Comparison of ENCODE assay signal across 7 cellular contexts in the genomic region with DNA sequence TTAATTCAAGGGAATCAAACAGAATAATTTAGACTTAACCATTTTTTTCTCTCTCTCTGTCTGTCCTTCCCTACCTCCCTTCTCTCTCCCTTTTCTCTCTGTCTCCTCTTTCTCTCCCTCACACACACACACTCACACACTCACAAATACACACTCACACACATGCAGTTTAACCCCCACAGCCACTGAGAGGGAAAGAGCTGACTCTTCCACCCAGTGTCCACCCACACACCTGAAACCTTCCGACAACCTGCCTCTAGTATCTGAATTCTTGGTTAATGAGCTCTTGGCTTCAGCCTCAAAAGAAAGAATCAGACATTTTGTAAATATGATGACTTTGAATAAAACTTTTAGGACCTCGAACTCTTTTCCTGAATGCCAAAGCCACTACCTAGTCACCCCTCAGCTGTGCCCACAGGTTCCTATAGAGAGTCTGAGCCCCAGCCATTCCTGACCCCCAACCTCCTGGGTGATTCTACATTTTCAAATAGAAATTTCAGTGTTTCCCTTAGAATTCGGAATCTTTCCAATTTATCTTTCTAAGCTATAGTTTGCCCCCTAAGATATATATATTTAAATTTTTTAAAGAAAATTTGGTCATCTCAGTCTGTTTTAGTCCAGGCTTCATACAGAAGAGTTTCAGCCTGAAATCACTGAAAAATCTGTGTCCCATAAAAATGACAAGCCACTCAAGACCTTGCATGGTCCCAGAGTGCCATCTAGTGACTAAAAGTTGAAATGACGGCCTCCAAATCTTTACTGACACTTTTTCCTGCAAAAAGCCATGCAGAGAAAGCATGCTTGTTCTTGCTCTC.
A peak's percentile ranks its signal among the peaks of the same experiment; 100 is the strongest.
DNase-seq lines count a peak whose midpoint lies in the region; ATAC-seq and TF ChIP-seq lines count a peak whose summit lies in the region.

No MANE protein-coding gene starts in this region.

- no peak overlapping the region for H3K27ac Mint-ChIP-seq in activated CD4-positive, alpha-beta memory T cell treated with anti-CD3 and anti-CD28 coated beads, Interleukin-2, amount 10 ng/mL, durations not matched to agents 7 days and 5 days

- H3K27ac ChIP-seq in DND-41 (ENCODE audit: low read length) (no peak overlapping the region), lower lobe of right lung (no peak overlapping the region)

- no peak overlapping the region for H3K4me2 ChIP-seq in DND-41 (ENCODE audit: insufficient read depth, low read length)

- intact Hi-C loops in lower lobe of right lung (cut with DNase I): no loop called here

- H3K4me3 Mint-ChIP-seq in activated CD4-positive, alpha-beta memory T cell treated with anti-CD3 and anti-CD28 coated beads, Interleukin-2, amount 10 ng/mL, durations not matched to agents 7 days and 5 days: no peak overlapping the region

- no peaks in the 10 kb centered on the region for H3K9me3 Mint-ChIP-seq in activated CD4-positive, alpha-beta memory T cell treated with anti-CD3 and anti-CD28 coated beads, Interleukin-2, amount 10 ng/mL, durations not matched to agents 7 days and 5 days

- no peaks in the 10 kb centered on the region for H3K4me1 Mint-ChIP-seq in activated CD4-positive, alpha-beta memory T cell treated with anti-CD3 and anti-CD28 coated beads, Interleukin-2, amount 10 ng/mL, durations not matched to agents 7 days and 5 days

- POLR2A ChIA-PET in activated CD4-positive, alpha-beta memory T cell treated with anti-CD3 and anti-CD28 coated beads, Interleukin-2, amount 10 ng/mL, durations not matched to agents 7 days and 5 days (lab: Charles Lee): no interaction called here

- H3K9me3 ChIP-seq in DND-41 (ENCODE audit: insufficient read depth, low read length, severe bottlenecking) (no peaks in the 10 kb centered on the region), lower lobe of right lung (no peaks in the 10 kb centered on the region)

- H3K79me2 ChIP-seq in DND-41 (ENCODE audit: insufficient read depth, low read length): no peaks in the 10 kb centered on the region

- H2AFZ ChIP-seq in DND-41 (ENCODE audit: low read depth, low read length): no peak overlapping the region

- H4K20me1 ChIP-seq in DND-41 (ENCODE audit: insufficient read depth, low read length): no peaks in the 10 kb centered on the region

- H3K36me3 ChIP-seq in DND-41 (ENCODE audit: insufficient read depth, low read length): no peaks in the 10 kb centered on the region
- no peaks in the 10 kb centered on the region for H3K36me3 ChIP-seq in lower lobe of right lung

- peaks cover 4% of the 10 kb centered on the region for H3K27me3 ChIP-seq in DND-41 (ENCODE audit: insufficient read depth, low read length, poor library complexity)
- no peaks in the 10 kb centered on the region for H3K27me3 ChIP-seq in lower lobe of right lung (ENCODE audit: low read depth)

- DNase-seq in DND-41 (peak; percentile 12), NCI-H524 (lab: John Stamatoyannopoulos, UW) (peak; percentile 9 to 32), cardiac fibroblast (ENCODE audit: low read depth in 2 of 2) (peak; percentile 73 to 81), lower lobe of right lung (no peak)
- DNase-seq in activated CD4-positive, alpha-beta memory T cell treated with anti-CD3 and anti-CD28 coated beads, Interleukin-2, amount 10 ng/mL, durations not matched to agents 7 days and 5 days: no peak

- H3K36me3 Mint-ChIP-seq in activated CD4-positive, alpha-beta memory T cell treated with anti-CD3 and anti-CD28 coated beads, Interleukin-2, amount 10 ng/mL, durations not matched to agents 7 days and 5 days (ENCODE audit: low read depth): no peaks in the 10 kb centered on the region

- CTCF ChIA-PET in activated CD4-positive, alpha-beta memory T cell treated with anti-CD3 and anti-CD28 coated beads, Interleukin-2, amount 10 ng/mL, durations not matched to agents 7 days and 5 days (lab: Charles Lee): interaction anchor here (0.5 to 1.4 kb wide), 3 partner anchors 104 to 1779 kb away, joined by 3 to 4 read pairs (median 3); no protein-coding TSS in a partner anchor

- H3K4me1 ChIP-seq in DND-41 (ENCODE audit: insufficient read depth, low read length) (no peaks in the 10 kb centered on the region), lower lobe of right lung (no peaks in the 10 kb centered on the region)

- H3K4me3 ChIP-seq in DND-41 (ENCODE audit: low read depth in 1 of 2, low read length in 2 of 2): no peak overlapping the region
- no peak overlapping the region for H3K4me3 ChIP-seq in cardiac fibroblast (replicated peaks in 1 of 2; ENCODE audit: low read depth in 2 of 2, low read length in 2 of 2)
- H3K4me3 ChIP-seq in lower lobe of right lung: no peak overlapping the region

- ATAC-seq in DND-41 (ENCODE audit: insufficient read depth, low read depth) (no peak), GM21528 (IDR thresholded peaks at IDR 0.05; ENCODE audit: low FRiP score, unreplicated experiment) (peak; percentile 58), lower lobe of right lung (peak in 1 of 2 donors; percentile 21), HG02623 (IDR thresholded peaks at IDR 0.05; ENCODE audit: unreplicated experiment) (no peak)

- no peak overlapping the region for H3K9ac ChIP-seq in DND-41 (ENCODE audit: low read depth, low read length)

- TF ChIP-seq CTCF in DND-41 (IDR thresholded peaks at IDR 0.05; ENCODE audit: borderline replicate concordance, extremely low read depth, low read length, poor library complexity, severe bottlenecking) (peak; percentile 78), cardiac fibroblast (IDR thresholded peaks at IDR 0.05; ENCODE audit: low read depth, low read length) (peak; percentile 89), lower lobe of right lung (IDR thresholded peaks at IDR 0.05) (peak; percentile 41)

- peaks cover 6% of the 10 kb centered on the region for H3K27me3 Mint-ChIP-seq in activated CD4-positive, alpha-beta memory T cell treated with anti-CD3 and anti-CD28 coated beads, Interleukin-2, amount 10 ng/mL, durations not matched to agents 7 days and 5 days

Comparison
In these comparisons a context has a peak if more than half of its experiments do, and no peak if none do; other contexts are left out.
1. DNase-seq: peak in DND-41 (single experiment), NCI-H524 (2 of 2) and cardiac fibroblast (2 of 2); none in lower lobe of right lung (single experiment) and activated CD4-positive, alpha-beta memory T cell treated with anti-CD3 and anti-CD28 coated beads, Interleukin-2, amount 10 ng/mL, durations not matched to agents 7 days and 5 days (single experiment).
2. Peak in every context shown above with its lines, with median percentiles within 50 percentile points of each other: CTCF ChIP-seq.